10 cellular contexts compared by ENCODE assay signal in genomic region chr1:31934251-31934650, GRCh38. TPM values are rescaled to one million over a fixed set of nuclear protein-coding genes. Genes with fewer than 3 reads are reported as not detected.
DNase-seq lines count a peak whose midpoint lies in the region; ATAC-seq and TF ChIP-seq lines count a peak whose summit lies in the region.
"Had no signal": no experiment of that assay in that cellular context is flagged by ENCODE, and none has a peak within 500 bp of the region (broad histone marks: within the 10 kb centered on the region; RNA-seq: fewer than 3 reads in every experiment).

No MANE protein-coding gene starts in this region.

- no peak overlapping the region for H3K4me3 ChIP-seq in left ventricle myocardium inferior
- no peak overlapping the region for H3K4me3 ChIP-seq in upper lobe of left lung

- H3K36me3 Mint-ChIP-seq in activated CD4-positive, alpha-beta memory T cell treated with anti-CD3 and anti-CD28 coated beads, Interleukin-2, amount 10 ng/mL, durations not matched to agents 7 days and 5 days (ENCODE audit: low read depth) = peaks cover 54% of the 10 kb centered on the region
- peaks cover 9% of the 10 kb centered on the region for H3K36me3 Mint-ChIP-seq in memory B cell

- TF ChIP-seq EP300 in upper lobe of left lung (IDR thresholded peaks at IDR 0.05) = no peak

- POLR2A ChIA-PET in activated CD4-positive, alpha-beta memory T cell treated with anti-CD3 and anti-CD28 coated beads, Interleukin-2, amount 10 ng/mL, durations not matched to agents 7 days and 5 days (lab: Charles Lee) = interaction anchor here (0.5 to 9.3 kb wide), 16 partner anchors 9 to 263 kb away, joined by 3 to 211 read pairs (median 4); no protein-coding TSS in a partner anchor

- no peak for TF ChIP-seq POLR2A in upper lobe of left lung (IDR thresholded peaks at IDR 0.05)

- no peak for DNase-seq in left ventricle myocardium inferior
- no peak for DNase-seq in left cardiac atrium
- no peak for DNase-seq in activated CD4-positive, alpha-beta memory T cell treated with anti-CD3 and anti-CD28 coated beads, Interleukin-2, amount 10 ng/mL, durations not matched to agents 7 days and 5 days
- no peak for DNase-seq in memory B cell (ENCODE audit: low spot score in 2 of 2)
- no peak for DNase-seq in upper lobe of left lung
- DNase-seq in activated effector memory CD4-positive, alpha-beta T cell treated with anti-CD3 and anti-CD28 coated beads, Interleukin-2, amount 50 U/mL, for 16 hours = no peak
- DNase-seq: aorta, COR-L47 had no signal

- no peaks in the 10 kb centered on the region for H3K9me3 ChIP-seq in left ventricle myocardium inferior (replicated peaks)
- no peaks in the 10 kb centered on the region for H3K9me3 ChIP-seq in upper lobe of left lung

- ATAC-seq in left cardiac atrium (no peak), memory B cell (ENCODE audit: low read depth) (no peak), upper lobe of left lung (ENCODE audit: low FRiP score in 2 of 2) (no peak), GM19395 (IDR thresholded peaks at IDR 0.05; ENCODE audit: unreplicated experiment) (no peak), HG03280 (IDR thresholded peaks at IDR 0.05; ENCODE audit: unreplicated experiment) (no peak)

- H3K9me3 Mint-ChIP-seq in activated CD4-positive, alpha-beta memory T cell treated with anti-CD3 and anti-CD28 coated beads, Interleukin-2, amount 10 ng/mL, durations not matched to agents 7 days and 5 days = no peaks in the 10 kb centered on the region
- no peaks in the 10 kb centered on the region for H3K9me3 Mint-ChIP-seq in memory B cell

- no peak for TF ChIP-seq CTCF in left ventricle myocardium inferior (IDR thresholded peaks at IDR 0.05; ENCODE audit: borderline replicate concordance)
- TF ChIP-seq CTCF in upper lobe of left lung (IDR thresholded peaks at IDR 0.05) = no peak

- H3K27me3 Mint-ChIP-seq in activated CD4-positive, alpha-beta memory T cell treated with anti-CD3 and anti-CD28 coated beads, Interleukin-2, amount 10 ng/mL, durations not matched to agents 7 days and 5 days = no peaks in the 10 kb centered on the region
- H3K27me3 Mint-ChIP-seq in memory B cell = no peaks in the 10 kb centered on the region

- H3K27ac Mint-ChIP-seq in activated CD4-positive, alpha-beta memory T cell treated with anti-CD3 and anti-CD28 coated beads, Interleukin-2, amount 10 ng/mL, durations not matched to agents 7 days and 5 days = peak overlapping the region; percentile 95
- peak overlapping the region; percentile 96 for H3K27ac Mint-ChIP-seq in memory B cell

- WGBS in upper lobe of left lung, 2 donors = 59 to 62% methylated on average over 2 of the region's 2 CpGs

- intact Hi-C loops in left ventricle myocardium inferior (cut with micrococcal nuclease) (no loop called here), left cardiac atrium (cut with DNase I) (no loop called here)

- peaks cover 90% of the 10 kb centered on the region for H3K4me1 ChIP-seq in left ventricle myocardium inferior
- peaks cover 79 to 87% (median 84%) of the 10 kb centered on the region in 4 donors for H3K4me1 ChIP-seq in upper lobe of left lung

- H3K4me3 Mint-ChIP-seq in activated CD4-positive, alpha-beta memory T cell treated with anti-CD3 and anti-CD28 coated beads, Interleukin-2, amount 10 ng/mL, durations not matched to agents 7 days and 5 days = peak overlapping the region; percentile 100
- H3K4me3 Mint-ChIP-seq in memory B cell = peak overlapping the region; percentile 63

- H3K27me3 ChIP-seq in left ventricle myocardium inferior (ENCODE audit: low read depth) (no peaks in the 10 kb centered on the region), upper lobe of left lung (no peaks in the 10 kb centered on the region)

- H3K4me1 Mint-ChIP-seq in activated CD4-positive, alpha-beta memory T cell treated with anti-CD3 and anti-CD28 coated beads, Interleukin-2, amount 10 ng/mL, durations not matched to agents 7 days and 5 days = peaks cover 78% of the 10 kb centered on the region
- peaks cover 43% of the 10 kb centered on the region for H3K4me1 Mint-ChIP-seq in memory B cell

- no peaks in the 10 kb centered on the region for H3K36me3 ChIP-seq in left ventricle myocardium inferior
- H3K36me3 ChIP-seq in upper lobe of left lung = no peaks in the 10 kb centered on the region

- CTCF ChIA-PET in activated CD4-positive, alpha-beta memory T cell treated with anti-CD3 and anti-CD28 coated beads, Interleukin-2, amount 10 ng/mL, durations not matched to agents 7 days and 5 days (lab: Charles Lee) = interaction anchor here (0.7 to 3.9 kb wide), 8 partner anchors 8 to 118 kb away, joined by 3 to 34 read pairs (median 9); partner anchors contain the start of gene SPOCD1

- H3K27ac ChIP-seq in left ventricle myocardium inferior (replicated peaks) (peak overlapping the region; percentile 94), upper lobe of left lung (peak overlapping the region in 3 of 4 donors; percentile 22 to 99 (median 80))

RNA-seq across cellular contexts. Expression of gene PTP4A2, which starts 3.9 kb away (rescaled TPM):
- total RNA-seq in left ventricle myocardium inferior (203 TPM), left cardiac atrium (100 to 1,000 TPM; 281 to 449 TPM), upper lobe of left lung (100 to 1,000 TPM in 4 of 6 donors, 10 to 100 TPM in 2; 71.6 to 279 (median 148) TPM)
- 100 to 1,000 TPM; 337 to 349 TPM for total RNA-seq in activated CD4-positive, alpha-beta memory T cell treated with anti-CD3 and anti-CD28 coated beads, Interleukin-2, amount 10 ng/mL, durations not matched to agents 7 days and 5 days
